ENCODE assay signal across 16 cellular contexts in genomic region chr2:53584986-53585385, GRCh38.
DNase-seq lines count a peak whose midpoint lies in the region; ATAC-seq, FAIRE-seq and TF ChIP-seq lines count a peak whose summit lies in the region.
"Had no signal": no experiment of that assay in that cellular context is flagged by ENCODE, and none has a peak within 500 bp of the region (broad histone marks: within the 10 kb centered on the region; RNA-seq: fewer than 3 reads in every experiment).

No MANE protein-coding gene starts in this region.

- dilution Hi-C loops in mammary epithelial cell (cut with HindIII; ENCODE audit: low sequenced_read_pairs), result no loop called here

- ATAC-seq in HG02852 (IDR thresholded peaks at IDR 0.05; ENCODE audit: unreplicated experiment), result no peak
- ATAC-seq: CD8-positive, alpha-beta T cell had no signal

- no peak overlapping the region for H3K23ac ChIP-seq in trophoblast cell (ENCODE audit: low read length)

- in situ Hi-C loops in mammary epithelial cell (cut with MboI; ENCODE audit: low sequenced_read_pairs in 2 of 2), result no loop called here

- no peak overlapping the region for H4K12ac ChIP-seq in trophoblast cell (ENCODE audit: low read depth, low read length)

- no peak overlapping the region for H4K8ac ChIP-seq in trophoblast cell (ENCODE audit: low read depth, low read length)

- H3K4me1 ChIP-seq in mammary epithelial cell (ENCODE audit: insufficient read depth, low read length) (no peaks in the 10 kb centered on the region), breast epithelium (no peaks in the 10 kb centered on the region), trophoblast cell (ENCODE audit: control insufficient read depth in 1 of 2, insufficient read depth in 2 of 2, low read length in 2 of 2) (peaks cover 0 to 1% of the 10 kb centered on the region in 2 experiments), small intestine (ENCODE audit: control insufficient read depth in 2 of 2, insufficient read depth in 1 of 2, low read depth in 1 of 2, low read length in 1 of 2) (no peaks in the 10 kb centered on the region)

- 53% methylated on average over 5 of the region's 5 CpGs for WGBS in mammary epithelial cell (ENCODE audit: low coverage, missing lambda C conversion rate)
- no CpG with 5 or more reads among the region's 5 CpGs for WGBS in trophoblast cell (ENCODE audit: extremely low coverage, insufficient coverage, insufficient read length)
- 76 to 82% (median 79%) methylated on average over 5 of the region's 5 CpGs for WGBS in small intestine, 3 donors

- H3K9me3 ChIP-seq in mammary epithelial cell (replicated peaks; ENCODE audit: insufficient read depth, low read length) (no peaks in the 10 kb centered on the region), breast epithelium (no peaks in the 10 kb centered on the region), trophoblast cell (ENCODE audit: insufficient read depth, low read depth, low read length) (no peaks in the 10 kb centered on the region), small intestine (ENCODE audit: control insufficient read depth, low read depth) (no peaks in the 10 kb centered on the region)
- H3K9me3 ChIP-seq: Caco-2 had no signal

- H3K18ac ChIP-seq in trophoblast cell (ENCODE audit: low read length), result no peak overlapping the region

- no peak overlapping the region for H2BK12ac ChIP-seq in trophoblast cell (ENCODE audit: low read length)

- H2AK5ac ChIP-seq in trophoblast cell (ENCODE audit: low read length), result no peak overlapping the region

- H3K27me3 ChIP-seq in mammary epithelial cell (ENCODE audit: insufficient read depth, low read length) (no peaks in the 10 kb centered on the region), breast epithelium (no peaks in the 10 kb centered on the region), trophoblast cell (ENCODE audit: insufficient read depth, low read length) (no peaks in the 10 kb centered on the region), small intestine (ENCODE audit: control insufficient read depth in 2 of 2, insufficient read depth in 2 of 2, low read length in 2 of 2) (no peaks in the 10 kb centered on the region)

- no peak for TF ChIP-seq POLR2A in breast epithelium (IDR thresholded peaks at IDR 0.05)

- no peak for FAIRE-seq in small intestine (lab: Jason Lieb, UNC)
- FAIRE-seq: G401.6, GM12892, GM19239, H54 had no signal

- BruUV-seq in mammary epithelial cell (replicated peaks; lab: Mats Ljungman, UMichigan), result no TSS peak

- CTCF ChIA-PET in mammary epithelial cell (lab: Charles Lee; ENCODE audit: low non-redundant PET), result no interaction called here

- H3K9ac ChIP-seq in mammary epithelial cell (ENCODE audit: insufficient read depth, low read length), result no peak overlapping the region
- H3K9ac ChIP-seq in trophoblast cell (ENCODE audit: low read length), result no peak overlapping the region

- H3K36me3 ChIP-seq in mammary epithelial cell (ENCODE audit: insufficient read depth, low read length), result no peaks in the 10 kb centered on the region
- H3K36me3 ChIP-seq in breast epithelium, result no peaks in the 10 kb centered on the region
- no peaks in the 10 kb centered on the region for H3K36me3 ChIP-seq in trophoblast cell (ENCODE audit: control insufficient read depth in 1 of 2, insufficient read depth in 2 of 2, low read length in 2 of 2)
- no peaks in the 10 kb centered on the region for H3K36me3 ChIP-seq in small intestine (ENCODE audit: control insufficient read depth in 2 of 2, insufficient read depth in 2 of 2, low read length in 2 of 2)

- no peak overlapping the region for H2AFZ ChIP-seq in mammary epithelial cell (ENCODE audit: low read depth, low read length)
- no peak overlapping the region for H2AFZ ChIP-seq in trophoblast cell (ENCODE audit: insufficient read depth, low read length, poor library complexity)

- H3K79me1 ChIP-seq in trophoblast cell (ENCODE audit: low read length), result no peaks in the 10 kb centered on the region

- no peak overlapping the region for H4K91ac ChIP-seq in trophoblast cell (ENCODE audit: low read depth, low read length)

- no peak overlapping the region for H2BK120ac ChIP-seq in trophoblast cell (ENCODE audit: insufficient read depth, low read length, poor library complexity)

- H3K14ac ChIP-seq in trophoblast cell (ENCODE audit: low read length), result no peak overlapping the region

- H3K79me2 ChIP-seq in mammary epithelial cell (ENCODE audit: insufficient read depth, low read length) (no peaks in the 10 kb centered on the region), trophoblast cell (ENCODE audit: control insufficient read depth, insufficient read depth, low read length, poor library complexity) (no peaks in the 10 kb centered on the region)

- no peak overlapping the region for H3K4ac ChIP-seq in trophoblast cell (ENCODE audit: low read depth, low read length)

- TF ChIP-seq CTCF in mammary epithelial cell (conservative IDR thresholded peaks at IDR 0.05 in 1 of 2, IDR thresholded peaks at IDR 0.05 in 1 of 2; ENCODE audit: extremely low read depth in 1 of 2, insufficient read depth in 1 of 2, low read depth in 1 of 2, low read length in 2 of 2) (no peak), breast epithelium (IDR thresholded peaks at IDR 0.05) (no peak)

- DNase-seq in mammary epithelial cell (peak; percentile 35), breast epithelium (ENCODE audit: low spot score in 2 of 2) (no peak), M059J (ENCODE audit: low read depth) (peak; percentile 81), astrocyte of the hippocampus (ENCODE audit: low read depth, low spot score) (peak; percentile 78), trophoblast cell (peak; percentile 45 to 50), NCI-H2227 (lab: John Stamatoyannopoulos, UW; ENCODE audit: unreplicated experiment) (no peak), small intestine (no peak)
- DNase-seq: Caco-2; CD8-positive, alpha-beta T cell; DMS53 had no signal

- H3K4me2 ChIP-seq in mammary epithelial cell (ENCODE audit: insufficient read depth, low read depth, low read length) (no peak overlapping the region), trophoblast cell (ENCODE audit: low read length) (no peak overlapping the region)

- H4K20me1 ChIP-seq in mammary epithelial cell (ENCODE audit: insufficient read depth, low read length), result no peaks in the 10 kb centered on the region

- H3K4me3 ChIP-seq in mammary epithelial cell (replicated peaks in 1 of 3; ENCODE audit: insufficient read depth in 1 of 3, low read depth in 2 of 3, low read length in 3 of 3) (no peak overlapping the region), breast epithelium (no peak overlapping the region), trophoblast cell (ENCODE audit: low read depth, low read length) (no peak overlapping the region), small intestine (ENCODE audit: low read depth in 1 of 2, low read length in 2 of 2) (no peak overlapping the region)

- no peak overlapping the region for H3K27ac ChIP-seq in mammary epithelial cell (ENCODE audit: insufficient read depth, low read depth, low read length)
- no peak overlapping the region for H3K27ac ChIP-seq in breast epithelium
- no peak overlapping the region for H3K27ac ChIP-seq in trophoblast cell (ENCODE audit: low read depth, low read length)
- H3K27ac ChIP-seq in small intestine (ENCODE audit: low read depth in 1 of 2, low read length in 1 of 2), result no peak overlapping the region
- H3K27ac ChIP-seq: 22Rv1 had no signal

- no peak overlapping the region for H2BK5ac ChIP-seq in trophoblast cell (ENCODE audit: low read depth, low read length, poor library complexity)

- intact Hi-C loops in mammary epithelial cell (cut with micrococcal nuclease), result no loop called here
- intact Hi-C loops in breast epithelium (cut with DNase I; ENCODE audit: low total_unique reads), result no loop called here

Comparison
In these comparisons a context has a peak if more than half of its experiments do, and no peak if none do; other contexts are left out.
1. DNase-seq: peak in mammary epithelial cell (single experiment), M059J (single experiment), astrocyte of the hippocampus (single experiment) and trophoblast cell (2 of 2); none in breast epithelium (0 of 2), NCI-H2227 (single experiment) and small intestine (single experiment).